Comparison of ENCODE assay signal across 8 cellular contexts in the genomic region with DNA sequence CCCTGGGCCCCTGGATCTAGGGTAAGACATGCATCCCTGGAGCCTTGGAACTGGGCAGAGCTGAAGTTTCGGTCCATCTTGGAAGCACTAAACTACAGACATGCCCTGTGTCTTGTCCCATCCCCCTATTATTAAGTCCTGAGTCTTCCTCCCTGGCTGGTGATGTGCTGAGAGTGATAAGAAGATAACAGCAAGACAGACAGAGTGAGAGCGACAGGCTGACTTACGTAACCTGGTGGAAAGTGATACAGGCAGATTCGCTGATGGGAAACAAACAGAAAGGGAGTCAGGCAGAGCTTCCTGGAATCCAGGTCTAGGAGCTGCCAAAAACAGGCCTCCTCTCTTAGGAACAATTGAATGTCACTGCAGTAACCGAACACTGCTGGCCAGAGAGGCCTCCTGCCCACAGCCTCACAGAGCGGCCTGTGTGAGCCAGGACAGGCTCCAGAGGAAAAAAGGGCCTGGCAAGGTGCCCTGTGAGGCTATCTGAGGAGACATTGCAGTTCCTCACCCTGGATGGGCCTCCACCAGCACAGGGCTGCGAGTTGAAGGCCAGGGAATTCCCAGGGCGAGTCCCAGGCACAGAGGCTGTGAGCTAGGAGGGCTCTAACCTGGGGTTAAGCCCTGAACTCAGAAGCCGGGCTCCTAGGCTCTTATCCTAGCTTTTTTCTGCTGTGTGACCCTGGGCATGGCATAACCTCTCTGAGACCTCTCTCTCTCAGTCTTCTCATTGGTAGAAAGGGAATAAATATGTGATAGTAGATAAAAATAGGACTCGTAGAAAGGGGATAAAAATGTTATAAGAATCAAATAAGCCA. TPM values are rescaled to one million over a fixed set of nuclear protein-coding genes. Genes with fewer than 3 reads are reported as not detected.
A peak's percentile ranks its signal among the peaks of the same experiment; 100 is the strongest.
DNase-seq lines count a peak whose midpoint lies in the region; ATAC-seq, FAIRE-seq and TF ChIP-seq lines count a peak whose summit lies in the region.

No MANE protein-coding gene starts in this region.

- TF ChIP-seq CTCF in HepG2 (CRISPR knock-in tag; IDR thresholded peaks at IDR 0.05) = no peak
- TF ChIP-seq CTCF in PC-3 (conservative IDR thresholded peaks at IDR 0.05; ENCODE audit: low read depth, low read length) = no peak

- ATAC-seq in HepG2 = peak; percentile 66
- no peak for ATAC-seq in PC-3
- no peak for ATAC-seq in HG02938 (IDR thresholded peaks at IDR 0.05; ENCODE audit: unreplicated experiment)
- ATAC-seq in HG02571 (IDR thresholded peaks at IDR 0.05; ENCODE audit: unreplicated experiment) = no peak

- in situ Hi-C loops in HepG2 (cut with HindIII; ENCODE audit: extremely low pct_ligation_motif_present, low pct_unique_long_range_greater_than_20kb) = no loop called here

- H3K79me2 ChIP-seq in HepG2 (ENCODE audit: insufficient read depth, low read length) (no peaks in the 10 kb centered on the region), PC-3 (ENCODE audit: low read length) (no peaks in the 10 kb centered on the region)

- TF ChIP-seq EP300 in Ishikawa (IDR thresholded peaks at IDR 0.05; ENCODE audit: borderline replicate concordance) = no peak
- no peak for TF ChIP-seq EP300 in HepG2 (IDR thresholded peaks at IDR 0.05; ENCODE audit: low read depth in 2 of 2, low read length in 2 of 2)
- TF ChIP-seq EP300 in HepG2 (CRISPR knock-in tag; IDR thresholded peaks at IDR 0.05; ENCODE audit: borderline replicate concordance) = no peak

- FAIRE-seq in HepG2 (lab: Jason Lieb, UNC) = no peak

- H2AFZ ChIP-seq in HepG2 (ENCODE audit: low read length) (peak overlapping the region; percentile 45), PC-3 (ENCODE audit: low read length) (no peak overlapping the region)

- TF ChIP-seq POLR2A in HepG2 (IDR thresholded peaks at IDR 0.05; ENCODE audit: insufficient read depth in 1 of 2, low read depth in 2 of 2, low read length in 2 of 2) = no peak

- 10% methylated on average over 10 of the region's 10 CpGs for WGBS in HepG2 (ENCODE audit: low lambda C conversion rate)

- TF ChIP-seq RAD21 in Ishikawa (IDR thresholded peaks at IDR 0.05; ENCODE audit: low read depth) (no peak), HepG2 (CRISPR knock-in tag; IDR thresholded peaks at IDR 0.05) (no peak)

- CTCF ChIA-PET in HepG2 (lab: Yijun Ruan, JAX; ENCODE audit: low intra/inter-chr PET ratio, low total read pairs) (no interaction called here), PC-3 (lab: Charles Lee) (no interaction called here)

- H4K20me1 ChIP-seq in HepG2 (ENCODE audit: insufficient read depth, low read length) (no peaks in the 10 kb centered on the region), PC-3 (ENCODE audit: low read length) (no peaks in the 10 kb centered on the region)

- BruUV-seq in HepG2 (replicated peaks; lab: Mats Ljungman, UMichigan) = no TSS peak
- BruUV-seq in PC-3 (replicated peaks; lab: Mats Ljungman, UMichigan) = no TSS peak

- H3K4me1 ChIP-seq in HepG2 (ENCODE audit: insufficient read depth, low read length) (peaks cover 43% of the 10 kb centered on the region), subcutaneous abdominal adipose tissue (ENCODE audit: control insufficient read depth in 5 of 5, insufficient read depth in 5 of 5, low read length in 5 of 5) (peaks cover 9 to 39% (median 37%) of the 10 kb centered on the region in 5 donors), PC-3 (ENCODE audit: insufficient read depth, low read length) (peaks cover 9% of the 10 kb centered on the region)

- intact Hi-C loops in HepG2 (cut with micrococcal nuclease; ENCODE audit: unreplicated experiment) = no loop called here
- intact Hi-C loops in PC-3 (cut with micrococcal nuclease) = no loop called here

- no peaks in the 10 kb centered on the region for H3K9me2 ChIP-seq in PC-3 (replicated peaks; ENCODE audit: low read length)

- peak; percentile 60 for DNase-seq in cerebellum (ENCODE audit: low spot score)
- DNase-seq in HepG2 (ENCODE audit: low spot score) = peak; percentile 57
- DNase-seq in SKM-1 (lab: John Stamatoyannopoulos, UW; ENCODE audit: unreplicated experiment) = no peak
- no peak for DNase-seq in PC-3

- H3K4me2 ChIP-seq in HepG2 (ENCODE audit: low read depth, low read length) (peak overlapping the region; percentile 66), PC-3 (ENCODE audit: low read length) (no peak overlapping the region)

- H3K9ac ChIP-seq in HepG2 (ENCODE audit: insufficient read depth, low read depth, low read length) (peak overlapping the region; percentile 45), subcutaneous abdominal adipose tissue (ENCODE audit: low read length in 5 of 5) (peak overlapping the region; percentile 23 to 87 (median 73)), PC-3 (ENCODE audit: low read length) (no peak overlapping the region)

- no peaks in the 10 kb centered on the region for H3K9me3 ChIP-seq in HepG2 (ENCODE audit: low read length)
- H3K9me3 ChIP-seq in subcutaneous abdominal adipose tissue (ENCODE audit: control insufficient read depth in 5 of 5, low read length in 5 of 5) = no peaks in the 10 kb centered on the region
- H3K9me3 ChIP-seq in PC-3 (ENCODE audit: low read length) = no peaks in the 10 kb centered on the region

- H3K27ac ChIP-seq in HepG2 (ENCODE audit: extremely low read length, insufficient read depth, low read length) (no peak overlapping the region), subcutaneous abdominal adipose tissue (ENCODE audit: low read depth, low read length) (peak overlapping the region; percentile 97), PC-3 (ENCODE audit: low read length) (no peak overlapping the region)

- H3K4me3 ChIP-seq in HepG2 (replicated peaks in 1 of 3; ENCODE audit: insufficient read depth in 1 of 3, low read depth in 2 of 3, low read length in 3 of 3) (peak overlapping the region in 2 of 3 experiments; percentile 4 to 51; a peak in 1 of 6 replicates), subcutaneous abdominal adipose tissue (ENCODE audit: low read depth in 1 of 5, low read length in 5 of 5) (no peak overlapping the region), PC-3 (ENCODE audit: low read length) (no peak overlapping the region)

- H3K27me3 ChIP-seq in HepG2 (ENCODE audit: control insufficient read depth in 1 of 2, insufficient read depth in 2 of 2, low read length in 2 of 2) = peaks cover 0 to 15% of the 10 kb centered on the region in 2 experiments; a peak in 2 of 5 replicates
- no peaks in the 10 kb centered on the region for H3K27me3 ChIP-seq in subcutaneous abdominal adipose tissue (ENCODE audit: control insufficient read depth in 5 of 5, insufficient read depth in 4 of 5, low read length in 5 of 5)
- no peaks in the 10 kb centered on the region for H3K27me3 ChIP-seq in PC-3 (ENCODE audit: low read length)

- H3K36me3 ChIP-seq in HepG2 (replicated peaks in 1 of 2; ENCODE audit: control insufficient read depth in 1 of 2, insufficient read depth in 2 of 2, low read length in 2 of 2) (no peaks in the 10 kb centered on the region), subcutaneous abdominal adipose tissue (ENCODE audit: control insufficient read depth in 5 of 5, insufficient read depth in 5 of 5, low read length in 5 of 5) (no peaks in the 10 kb centered on the region), PC-3 (ENCODE audit: low read depth, low read length) (no peaks in the 10 kb centered on the region)

- no peaks in the 10 kb centered on the region for H3F3A ChIP-seq in PC-3 (ENCODE audit: low read length, unreplicated experiment)

- POLR2A ChIA-PET in HepG2 (lab: Yijun Ruan, JAX) = interaction anchor here (0.6 to 1.8 kb wide), 2 partner anchors 65 to 529 kb away, joined by 5 read pairs; a partner anchor contains a TSS
- POLR2A ChIA-PET in PC-3 (lab: Charles Lee; ENCODE audit: unreplicated experiment) = no interaction called here

TF ChIP-seq in Ishikawa, 13 proteins besides CTCF, POLR2A, EP300 and RAD21:
- TF ChIP-seq TAF1 (IDR thresholded peaks at IDR 0.05; ENCODE audit: low read depth) (no peak), NFIC (IDR thresholded peaks at IDR 0.05) (peak; percentile 44; the same call in 1 of the 2 replicates)

RNA-seq across cellular contexts. Expression of a gene that starts 34.2 kb away (rescaled TPM):
- total RNA-seq in cerebellum = 38.2 TPM
- 26.7 and 30.9 TPM in 2 replicates for total RNA-seq in HepG2 (2016; rRNA removed; fragmentation: Illumina TruSeq; extraction: Trizol)
- 8.0 and 8.5 TPM in 2 replicates for total RNA-seq in HepG2 (2016; cell fraction: cytosol; rRNA removed; fragmentation: Illumina TruSeq; extraction: Trizol; ENCODE audit: low read depth)
- 22.9 and 29.9 TPM in 2 replicates for total RNA-seq in HepG2 (2016; cell fraction: insoluble cytoplasmic fraction; rRNA removed; fragmentation: Illumina TruSeq; extraction: Trizol)
- total RNA-seq in HepG2 (2016; cell fraction: membrane; rRNA removed; fragmentation: Illumina TruSeq; extraction: Trizol) = 33.9 and 36.1 TPM in 2 replicates
- 27.2 and 29.5 TPM in 2 replicates for total RNA-seq in HepG2 (2016; cell fraction: nucleus; rRNA removed; fragmentation: Illumina TruSeq; extraction: Trizol)
- polyA plus RNA-seq in HepG2 (2011; rRNA removed) = 27.3 and 29.3 TPM in 2 replicates
- polyA plus RNA-seq in HepG2 (2011; cell fraction: cytosol; rRNA removed) = 18.3 and 27.5 TPM in 2 replicates
- 11.9 and 15.8 TPM in 2 replicates for polyA plus RNA-seq in HepG2 (2011; cell fraction: nucleus; rRNA removed)
- polyA plus RNA-seq in HepG2 (2012) = 18.1 and 19.7 TPM in 2 replicates
- polyA plus RNA-seq in HepG2 (2016; cell fraction: cytosol; fragmentation: Illumina TruSeq; extraction: Trizol; ENCODE audit: low read depth) = 5.4 and 5.7 TPM in 2 replicates
- polyA plus RNA-seq in HepG2 (2016; cell fraction: insoluble cytoplasmic fraction; fragmentation: Illumina TruSeq; extraction: Trizol; ENCODE audit: low read depth) = 22.6 and 24.2 TPM in 2 replicates
- 22.9 and 23.5 TPM in 2 replicates for polyA plus RNA-seq in HepG2 (2016; cell fraction: membrane; fragmentation: Illumina TruSeq; extraction: Trizol; ENCODE audit: low read depth)
- 42.1 and 46.2 TPM in 2 replicates for polyA plus RNA-seq in HepG2 (2016; cell fraction: nucleus; fragmentation: Illumina TruSeq; extraction: Trizol; ENCODE audit: insufficient read depth, low read depth)
- polyA minus RNA-seq in HepG2 (2011; rRNA and poly(A)+ RNA removed; ENCODE audit: low replicate concordance) = 38.2 and 60.8 TPM in 2 replicates
- polyA minus RNA-seq in HepG2 (2011; cell fraction: cytosol; rRNA and poly(A)+ RNA removed) = 22.1 and 24.1 TPM in 2 replicates
- 13.5 and 18.5 TPM in 2 replicates for polyA minus RNA-seq in HepG2 (2011; cell fraction: nucleus; rRNA and poly(A)+ RNA removed)
- total RNA-seq in PC-3 (2014; rRNA removed) = 18.1 and 24.1 TPM in 2 replicates

Comparison
In these comparisons a context has a peak if more than half of its experiments do, and no peak if none do; other contexts are left out.
1. DNase-seq: peak in cerebellum (single experiment) and HepG2 (single experiment); none in SKM-1 (single experiment) and PC-3 (single experiment).
2. H3K4me3 ChIP-seq: peak in HepG2 (2 of 3); none in subcutaneous abdominal adipose tissue (0 of 5) and PC-3 (single experiment).